Comparison of ENCODE assay signal across 27 cellular contexts in the genomic region with DNA sequence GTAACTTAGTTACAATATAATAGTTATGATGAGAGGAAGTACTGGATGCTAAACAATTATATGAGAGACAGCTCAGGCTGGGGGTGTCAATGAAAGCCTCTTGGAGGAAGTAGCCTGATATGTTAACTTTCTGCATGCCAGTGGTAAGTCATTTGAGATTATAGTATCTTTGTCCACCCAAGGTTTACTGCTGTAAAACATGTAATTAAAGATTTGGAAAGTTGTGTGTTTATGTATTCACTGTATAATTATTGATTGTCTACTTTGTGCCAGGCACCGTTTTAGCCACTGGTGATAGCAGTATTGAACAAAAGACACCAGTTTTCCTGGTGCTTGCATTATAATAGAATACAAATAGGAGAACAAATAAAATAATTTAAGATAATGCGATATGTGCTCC. TPM values are rescaled to one million over a fixed set of nuclear protein-coding genes. Genes with fewer than 3 reads are reported as not detected.
"Had no signal": no experiment of that assay in that cellular context is flagged by ENCODE, and none has a peak within 500 bp of the region (broad histone marks: within the 10 kb centered on the region; RNA-seq: fewer than 3 reads in every experiment).

No MANE protein-coding gene starts in this region.

- H3K9me3 ChIP-seq: esophagus squamous epithelium, heart right ventricle, left lung, prostate gland, right atrium auricular region, stomach, thyroid gland, vagina had no signal

- FAIRE-seq: islet of Langerhans had no signal

- H3K36me3 ChIP-seq: neural progenitor cell, prostate gland, right atrium auricular region had no signal

- H3K27me3 Mint-ChIP-seq: naive thymus-derived CD4-positive, alpha-beta T cell had no signal

- H3K4me3 ChIP-seq: esophagus squamous epithelium, heart right ventricle, left lung, neural progenitor cell, prostate gland, right atrium auricular region, smooth muscle cell, stomach, thyroid gland, vagina had no signal

- H3K9me3 Mint-ChIP-seq: naive thymus-derived CD4-positive, alpha-beta T cell; nephron; neural progenitor cell; stimulated activated effector memory CD8-positive, alpha-beta T cell treated with anti-CD3 and anti-CD28 coated beads, Interleukin-12 subunit alpha, Interleukin-12 subunit beta, amount 100 ng/mL, for 72 hours had no signal

- H3K4me3 Mint-ChIP-seq: naive thymus-derived CD4-positive, alpha-beta T cell; nephron; neural progenitor cell; stimulated activated effector memory CD8-positive, alpha-beta T cell treated with anti-CD3 and anti-CD28 coated beads, Interleukin-12 subunit alpha, Interleukin-12 subunit beta, amount 100 ng/mL, for 72 hours had no signal

- DNase-seq: effector memory CD4-positive, alpha-beta T cell; erythroblast; esophagus squamous epithelium; foreskin melanocyte; glutamatergic neuron; heart right ventricle; hippocampal formation; left cardiac atrium; left lung; mesendoderm; midbrain; naive thymus-derived CD4-positive, alpha-beta T cell; stimulated activated CD4-positive, alpha-beta T cell treated with anti-CD3 and anti-CD28 coated beads, Interleukin-12 subunit alpha, Interleukin-12 subunit beta, amount 100 ng/mL, for 4 hours; stimulated activated CD4-positive, alpha-beta T cell treated with anti-CD3 and anti-CD28 coated beads, Interleukin-1b, Interleukin-23, amount 100 ng/mL, for 48 hours; stimulated activated CD4-positive, alpha-beta T cell treated with anti-CD3 and anti-CD28 coated beads, Interleukin-4, amount 100 ng/mL, for 1 hour; stimulated activated naive CD4-positive, alpha-beta T cell treated with Interleukin-2 at 50 U/mL for 16 hours; stomach; thyroid gland; trophoblast cell had no signal

- H3K27ac ChIP-seq: esophagus squamous epithelium, heart right ventricle, left lung, neural progenitor cell, prostate gland, right atrium auricular region, stomach, thyroid gland, vagina had no signal

- H3K27ac Mint-ChIP-seq: nephron; neural progenitor cell; stimulated activated effector memory CD8-positive, alpha-beta T cell treated with anti-CD3 and anti-CD28 coated beads, Interleukin-12 subunit alpha, Interleukin-12 subunit beta, amount 100 ng/mL, for 72 hours had no signal

- H3K4me1 Mint-ChIP-seq: nephron had no signal

RNA-seq across cellular contexts. Expression of a gene that starts 0.6 kb away (rescaled TPM):
- polyA plus RNA-seq: heart right ventricle, smooth muscle cell, stomach had no signal
